17 cellular contexts compared by ENCODE assay signal in the genomic region with DNA sequence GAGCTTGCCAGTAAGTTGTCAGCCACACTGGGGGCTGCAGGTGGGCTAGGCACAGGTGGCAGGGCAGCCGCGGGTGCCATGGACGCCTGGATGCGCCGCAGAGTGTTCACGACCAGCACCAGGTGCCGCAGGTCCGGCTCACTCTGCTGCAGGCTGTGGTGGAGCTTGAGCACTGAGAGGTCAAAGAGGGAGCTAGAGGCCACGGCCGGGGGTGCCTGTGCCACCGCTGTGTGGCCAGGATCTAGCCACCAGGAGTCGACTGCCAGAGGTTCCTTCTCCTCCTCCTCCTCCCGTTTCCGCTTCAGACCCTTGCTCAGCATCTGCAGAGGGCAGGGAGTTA. TPM values are rescaled to one million over a fixed set of nuclear protein-coding genes. Genes with fewer than 3 reads are reported as not detected.
A peak's percentile ranks its signal among the peaks of the same experiment; 100 is the strongest.
DNase-seq lines count a peak whose midpoint lies in the region; ATAC-seq and TF ChIP-seq lines count a peak whose summit lies in the region.
"Had no signal": no experiment of that assay in that cellular context is flagged by ENCODE, and none has a peak within 500 bp of the region (broad histone marks: within the 10 kb centered on the region; RNA-seq: fewer than 3 reads in every experiment).

No MANE protein-coding gene starts in this region.

- H3K9ac ChIP-seq in colonic mucosa (ENCODE audit: low read depth in 2 of 2, low read length in 2 of 2): peak overlapping the region; percentile 19 to 45

- peak overlapping the region; percentile 98 to 100 for H3K27ac ChIP-seq in right atrium auricular region
- H3K27ac ChIP-seq in colonic mucosa: no peak overlapping the region
- H3K27ac ChIP-seq in upper lobe of right lung: peak overlapping the region; percentile 98

- H3K4me1 ChIP-seq in right atrium auricular region (peaks cover 0 to 56% of the 10 kb centered on the region in 2 donors), colonic mucosa (peaks cover 4% of the 10 kb centered on the region), upper lobe of right lung (peaks cover 46% of the 10 kb centered on the region), BE2C (peaks cover 3% of the 10 kb centered on the region; the same call in 1 of the 2 replicates)

- H3K4me3 ChIP-seq in right atrium auricular region (no peak overlapping the region), colonic mucosa (no peak overlapping the region), upper lobe of right lung (peak overlapping the region; percentile 60), BE2C (ENCODE audit: low read depth, low read length) (no peak overlapping the region)

- intact Hi-C loops in Right ventricle myocardium inferior (cut with DNase I) (loop anchor here (5.0 to 10.0 kb wide), 2 partner anchors 76 to 292 kb away; a partner anchor contains a TSS), colonic mucosa (cut with DNase I) (no loop called here), upper lobe of right lung (cut with DNase I) (no loop called here)

- H3K36me3 ChIP-seq in right atrium auricular region: peaks cover 22% of the 10 kb centered on the region
- no peaks in the 10 kb centered on the region for H3K36me3 ChIP-seq in colonic mucosa
- H3K36me3 ChIP-seq in upper lobe of right lung: peaks cover 13% of the 10 kb centered on the region
- H3K36me3 ChIP-seq in BE2C: no peaks in the 10 kb centered on the region; the same call in 1 of the 2 replicates

- no peaks in the 10 kb centered on the region for H3K9me3 Mint-ChIP-seq in neural crest cell
- H3K9me3 Mint-ChIP-seq: type B pancreatic cell had no signal

- no peak for DNase-seq in right atrium auricular region (ENCODE audit: low spot score)
- no peak for DNase-seq in Right ventricle myocardium inferior (ENCODE audit: missing footprints)
- DNase-seq in colonic mucosa: no peak
- DNase-seq in neural crest cell (ENCODE audit: low read depth, low spot score): no peak
- no peak for DNase-seq in upper lobe of right lung
- no peak for DNase-seq in BE2C
- DNase-seq in dedifferentiated amniotic fluid mesenchymal stem cell (ENCODE audit: extremely low spot score): no peak
- no peak for DNase-seq in RKO (ENCODE audit: low spot score)
- DNase-seq: activated effector memory CD4-positive, alpha-beta T cell treated with anti-CD3 and anti-CD28 coated beads, Interleukin-2, amount 50 U/mL, for 16 hours; cerebellar nuclear complex; MG63; NCI-H2081 treated with DMSO at 0.1 percent for 48 hours; occipital lobe; T1000 had no signal

- TF ChIP-seq CTCF in right atrium auricular region (IDR thresholded peaks at IDR 0.05) (no peak), colonic mucosa (IDR thresholded peaks at IDR 0.05) (no peak), neural crest cell (conservative IDR thresholded peaks at IDR 0.05) (no peak), upper lobe of right lung (IDR thresholded peaks at IDR 0.05) (no peak), BE2C (IDR thresholded peaks at IDR 0.05; ENCODE audit: low read depth, low read length) (no peak)

- H3K27me3 ChIP-seq in right atrium auricular region (no peaks in the 10 kb centered on the region), colonic mucosa (no peaks in the 10 kb centered on the region), upper lobe of right lung (no peaks in the 10 kb centered on the region), BE2C (no peaks in the 10 kb centered on the region)
- H3K27me3 ChIP-seq: MG63 had no signal

- H3K27ac Mint-ChIP-seq in neural crest cell (ENCODE audit: unreplicated experiment): no peak overlapping the region
- H3K27ac Mint-ChIP-seq: B cell had no signal

- peak overlapping the region; percentile 15 for H3K4me3 Mint-ChIP-seq in neural crest cell
- H3K4me3 Mint-ChIP-seq: B cell had no signal

- H3K9me3 ChIP-seq in right atrium auricular region: no peaks in the 10 kb centered on the region
- no peaks in the 10 kb centered on the region for H3K9me3 ChIP-seq in colonic mucosa
- H3K9me3 ChIP-seq in upper lobe of right lung: no peaks in the 10 kb centered on the region
- H3K9me3 ChIP-seq in BE2C: no peaks in the 10 kb centered on the region
- H3K9me3 ChIP-seq: MG63 had no signal

- no peaks in the 10 kb centered on the region for H3K27me3 Mint-ChIP-seq in neural crest cell (ENCODE audit: low read depth)
- H3K27me3 Mint-ChIP-seq: B cell, type B pancreatic cell had no signal

- peaks cover 36% of the 10 kb centered on the region for H3K4me1 Mint-ChIP-seq in neural crest cell

- ATAC-seq in Right ventricle myocardium inferior (no peak), upper lobe of right lung (no peak)

- H3K36me3 Mint-ChIP-seq in neural crest cell (ENCODE audit: low read depth): no peaks in the 10 kb centered on the region
- H3K36me3 Mint-ChIP-seq: type B pancreatic cell had no signal

RNA-seq across cellular contexts. Expression of a gene that starts 2.6 kb away (rescaled TPM):
- total RNA-seq in right atrium auricular region (10 to 100 TPM; 12.7 to 27.2 TPM), Right ventricle myocardium inferior (12.0 TPM), colonic mucosa (10 to 100 TPM in 1 of 2 donors, 1 to 10 TPM in 1; 8.7 to 16.0 TPM), neural crest cell (3.2 and 3.3 TPM in 2 replicates), upper lobe of right lung (22.1 TPM)
- polyA plus RNA-seq in BE2C (2012; ENCODE audit: insufficient read depth, insufficient read length, low read depth): 18.5 TPM

RNA-seq across cellular contexts. Expression of a gene that starts 10.0 kb away (rescaled TPM):
- 1 to 10 TPM; 4.8 to 5.1 TPM for total RNA-seq in right atrium auricular region
- 3.5 TPM for total RNA-seq in Right ventricle myocardium inferior
- total RNA-seq in colonic mucosa: 1 to 10 TPM; 1.4 to 1.7 TPM
- total RNA-seq in neural crest cell: 2.8 and 2.9 TPM in 2 replicates
- total RNA-seq in upper lobe of right lung: 36.2 TPM
- polyA plus RNA-seq in BE2C (2012; ENCODE audit: insufficient read depth, insufficient read length, low read depth): 0.62 TPM

RNA-seq across cellular contexts. Expression of a gene that starts 20.9 kb away (rescaled TPM):
- 10 to 100 TPM; 19.2 to 25.4 TPM for total RNA-seq in right atrium auricular region
- 28.2 TPM for total RNA-seq in Right ventricle myocardium inferior
- total RNA-seq in colonic mucosa: 10 to 100 TPM; 26.5 to 36.0 TPM
- total RNA-seq in neural crest cell: 22.3 and 25.8 TPM in 2 replicates
- total RNA-seq in upper lobe of right lung: 32.6 TPM
- 77.4 TPM for polyA plus RNA-seq in BE2C (2012; ENCODE audit: insufficient read depth, insufficient read length, low read depth)

RNA-seq across cellular contexts. Expression of a gene that starts 33.2 kb away (rescaled TPM):
- total RNA-seq in right atrium auricular region: 1 to 10 TPM in 1 of 2 donors, not detected in 1; 1.0 TPM
- not detected for total RNA-seq in Right ventricle myocardium inferior
- not detected for total RNA-seq in colonic mucosa
- 0.11 and 0.30 TPM in 2 replicates for total RNA-seq in neural crest cell
- total RNA-seq in upper lobe of right lung: 0.64 TPM
- not detected for polyA plus RNA-seq in BE2C (2012; ENCODE audit: insufficient read depth, insufficient read length, low read depth)
- total RNA-seq: epithelial cell of proximal tubule had no signal

RNA-seq across cellular contexts. Expression of a gene that starts 42.3 kb away (rescaled TPM):
- 100 to 1,000 TPM; 123 to 199 TPM for total RNA-seq in right atrium auricular region
- 127 TPM for total RNA-seq in Right ventricle myocardium inferior
- 10 to 100 TPM; 76.5 to 94.9 TPM for total RNA-seq in colonic mucosa
- total RNA-seq in neural crest cell: 3.1 and 3.2 TPM in 2 replicates
- total RNA-seq in upper lobe of right lung: 132 TPM
- polyA plus RNA-seq in BE2C (2012; ENCODE audit: insufficient read depth, insufficient read length, low read depth): 3.4 TPM
